Comparison of ENCODE assay signal across 8 cellular contexts in genomic region chr20:49567421-49568256, GRCh38. TPM values are rescaled to one million over a fixed set of nuclear protein-coding genes. Genes with fewer than 3 reads are reported as not detected.
DNase-seq lines count a peak whose midpoint lies in the region; ATAC-seq and TF ChIP-seq lines count a peak whose summit lies in the region.

PTGIS (minus strand) TSS chr20:49568137; CDS start chr20:49568116, 21 bp downstream.

- H3K36me3 Mint-ChIP-seq in CD4-positive, alpha-beta memory T cell = no peaks in the 10 kb centered on the region

- H3K4me1 Mint-ChIP-seq in CD4-positive, alpha-beta memory T cell = peaks cover 0 to 17% (median 2%) of the 10 kb centered on the region in 4 donors

- ATAC-seq in HG03439 (IDR thresholded peaks at IDR 0.05; ENCODE audit: unreplicated experiment) = no peak

- DNase-seq in astrocyte of the cerebellum (ENCODE audit: low read depth) (no peak), islet precursor cell (peak; percentile 86), 8988T (no peak)
- DNase-seq in stimulated activated CD8-positive, alpha-beta memory T cell treated with anti-CD3 and anti-CD28 coated beads, Interleukin-4, amount 100 ng/mL, for 48 hours = peak; percentile 39
- no peak for DNase-seq in effector CD8-positive, alpha-beta T cell (lab: John Stamatoyannopoulos, UW)
- DNase-seq in CD4-positive, alpha-beta memory T cell = no peak

- in situ Hi-C loops in astrocyte of the cerebellum (cut with HindIII; ENCODE audit: low sequenced_read_pairs) = no loop called here

- peaks cover 29 to 40% of the 10 kb centered on the region in 2 donors for H3K27me3 Mint-ChIP-seq in CD4-positive, alpha-beta memory T cell

- peaks cover 2% of the 10 kb centered on the region; the same call in 1 of the 2 replicates for H3K36me3 ChIP-seq in HUES48 (ENCODE audit: control insufficient read depth, insufficient read depth, low read length)
- no peaks in the 10 kb centered on the region for H3K36me3 ChIP-seq in CD4-positive, alpha-beta memory T cell (ENCODE audit: insufficient read depth, low read length)

- no peaks in the 10 kb centered on the region for H3K27me3 ChIP-seq in HUES48 (ENCODE audit: control insufficient read depth, insufficient read depth, low read length)
- peaks cover 34% of the 10 kb centered on the region for H3K27me3 ChIP-seq in CD4-positive, alpha-beta memory T cell (ENCODE audit: insufficient read depth, low read length)

- H3K9ac ChIP-seq in HUES48 (ENCODE audit: low read depth, low read length) = peak within 1 kb of the TSS; percentile 75

- TF ChIP-seq CTCF in astrocyte of the cerebellum (IDR thresholded peaks at IDR 0.05; ENCODE audit: low read depth, low read length, missing control alignments) = no peak

- H3K27ac ChIP-seq in HUES48 (ENCODE audit: low read depth, low read length) = peak within 1 kb of the TSS; percentile 94
- H3K27ac ChIP-seq in CD4-positive, alpha-beta memory T cell (ENCODE audit: low read depth, low read length) = no peak within 1 kb of the TSS

- intact Hi-C loops in CD4-positive, alpha-beta memory T cell (cut with micrococcal nuclease) = no loop called here

- H3K9me3 Mint-ChIP-seq in CD4-positive, alpha-beta memory T cell = no peaks in the 10 kb centered on the region

- peaks cover 30% of the 10 kb centered on the region for H3K4me1 ChIP-seq in HUES48 (ENCODE audit: control insufficient read depth, insufficient read depth, low read length)
- H3K4me1 ChIP-seq in CD4-positive, alpha-beta memory T cell (ENCODE audit: insufficient read depth, low read length) = no peaks in the 10 kb centered on the region

- CTCF ChIA-PET in CD4-positive, alpha-beta memory T cell (lab: Charles Lee; ENCODE audit: partially characterized antibody) = no interaction called here

- H3K9me3 ChIP-seq in HUES48 (ENCODE audit: control insufficient read depth, insufficient read depth, low read length) = no peaks in the 10 kb centered on the region
- H3K9me3 ChIP-seq in CD4-positive, alpha-beta memory T cell (ENCODE audit: control insufficient read depth in 1 of 2, low read length in 2 of 2) = no peaks in the 10 kb centered on the region

- H3K4me3 ChIP-seq in HUES48 (ENCODE audit: low read depth, low read length) (peak within 1 kb of the TSS; percentile 86), astrocyte of the cerebellum (ENCODE audit: low read depth, low read length) (peak within 1 kb of the TSS; percentile 63)
- H3K4me3 ChIP-seq in CD4-positive, alpha-beta memory T cell (ENCODE audit: low read length in 2 of 2) = no peak within 1 kb of the TSS

- peak within 1 kb of the TSS in 4 of 8 donors; percentile 22 to 71 (median 53) for H3K4me3 Mint-ChIP-seq in CD4-positive, alpha-beta memory T cell

- no peak within 1 kb of the TSS for H3K27ac Mint-ChIP-seq in CD4-positive, alpha-beta memory T cell

- POLR2A ChIA-PET in CD4-positive, alpha-beta memory T cell (lab: Charles Lee; ENCODE audit: partially characterized antibody) = no interaction called here

RNA-seq across cellular contexts. Expression of gene PTGIS, which starts in this region (rescaled TPM):
- not detected for total RNA-seq in CD4-positive, alpha-beta memory T cell
- not detected for polyA plus RNA-seq in CD4-positive, alpha-beta memory T cell

Comparison
In these comparisons a context has a peak if more than half of its experiments do, and no peak if none do; other contexts are left out.
1. H3K4me3 ChIP-seq: peak in HUES48 (single experiment) and astrocyte of the cerebellum (single experiment); none in CD4-positive, alpha-beta memory T cell (0 of 2).
2. DNase-seq: peak in islet precursor cell (single experiment) and stimulated activated CD8-positive, alpha-beta memory T cell treated with anti-CD3 and anti-CD28 coated beads, Interleukin-4, amount 100 ng/mL, for 48 hours (single experiment); none in astrocyte of the cerebellum (single experiment), 8988T (single experiment), effector CD8-positive, alpha-beta T cell (single experiment) and CD4-positive, alpha-beta memory T cell (0 of 5).